In the genomic region with DNA sequence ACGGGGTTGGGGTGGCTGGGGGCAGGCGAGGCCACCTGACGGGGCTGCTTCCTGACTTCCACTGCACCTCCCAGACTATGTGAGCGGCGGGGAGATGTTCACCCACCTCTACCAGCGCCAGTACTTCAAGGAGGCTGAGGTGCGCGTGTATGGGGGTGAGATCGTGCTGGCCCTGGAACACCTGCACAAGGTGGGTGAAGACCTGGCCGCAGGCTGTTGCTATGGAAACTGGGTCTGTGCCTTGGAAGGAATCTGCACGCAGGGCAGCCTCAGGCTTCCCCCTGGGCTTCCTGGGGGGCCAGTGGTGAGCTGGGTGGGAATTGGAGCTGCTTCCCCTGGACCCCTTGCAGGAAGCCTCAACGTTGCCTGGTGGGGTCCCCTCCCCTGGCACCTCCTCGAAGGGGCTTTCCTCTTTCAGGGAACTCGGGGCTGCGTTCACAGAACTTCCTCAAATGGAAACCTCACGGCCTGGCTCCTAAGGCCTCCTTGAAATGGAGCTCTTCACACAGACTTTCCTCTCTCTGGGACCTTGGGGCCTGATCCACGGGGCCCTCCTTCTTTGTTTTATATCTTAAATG, we compare ENCODE assay signal across 10 cellular contexts. TPM values are rescaled to one million over a fixed set of nuclear protein-coding genes. Genes with fewer than 3 reads are reported as not detected.
DNase-seq lines count a peak whose midpoint lies in the region; TF ChIP-seq lines count a peak whose summit lies in the region.
"Had no signal": no experiment of that assay in that cellular context is flagged by ENCODE, and none has a peak within 500 bp of the region (broad histone marks: within the 10 kb centered on the region; RNA-seq: fewer than 3 reads in every experiment).

No MANE protein-coding gene starts in this region.

- H3K9me3 Mint-ChIP-seq in activated CD4-positive, alpha-beta T cell treated with anti-CD3 and anti-CD28 coated beads, Interleukin-2, amount 10 ng/mL, durations not matched to agents 7 days and 5 days, result no peaks in the 10 kb centered on the region
- H3K9me3 Mint-ChIP-seq in endothelial cell (ENCODE audit: unreplicated experiment), result no peaks in the 10 kb centered on the region

- no peak for TF ChIP-seq CTCF in RWPE1 (conservative IDR thresholded peaks at IDR 0.05; ENCODE audit: low read depth)
- no peak for TF ChIP-seq CTCF in endothelial cell (IDR thresholded peaks at IDR 0.05; ENCODE audit: unreplicated experiment)

- H3K27ac Mint-ChIP-seq in activated CD4-positive, alpha-beta T cell treated with anti-CD3 and anti-CD28 coated beads, Interleukin-2, amount 10 ng/mL, durations not matched to agents 7 days and 5 days, result no peak overlapping the region
- H3K27ac Mint-ChIP-seq in endothelial cell (ENCODE audit: unreplicated experiment), result peak overlapping the region; percentile 48

- peaks cover 37% of the 10 kb centered on the region for H3K36me3 Mint-ChIP-seq in activated CD4-positive, alpha-beta T cell treated with anti-CD3 and anti-CD28 coated beads, Interleukin-2, amount 10 ng/mL, durations not matched to agents 7 days and 5 days (ENCODE audit: low read depth)
- peaks cover 17% of the 10 kb centered on the region for H3K36me3 Mint-ChIP-seq in endothelial cell (ENCODE audit: low read depth, unreplicated experiment)

- CTCF ChIA-PET in activated CD4-positive, alpha-beta T cell treated with anti-CD3 and anti-CD28 coated beads, Interleukin-2, amount 10 ng/mL, durations not matched to agents 7 days and 5 days (lab: Charles Lee), result interaction anchor here (0.7 to 2.7 kb wide), 7 partner anchors 9 to 328 kb away, joined by 3 to 11 read pairs (median 5); no protein-coding TSS in a partner anchor
- CTCF ChIA-PET in RWPE1 (lab: Yijun Ruan, JAX), result interaction anchor here (0.6 kb wide), 1 partner anchor 1903 kb away, joined by 3 read pairs; no protein-coding TSS in a partner anchor

- H3K27me3 Mint-ChIP-seq in activated CD4-positive, alpha-beta T cell treated with anti-CD3 and anti-CD28 coated beads, Interleukin-2, amount 10 ng/mL, durations not matched to agents 7 days and 5 days, result no peaks in the 10 kb centered on the region
- H3K27me3 Mint-ChIP-seq in endothelial cell (ENCODE audit: unreplicated experiment), result peaks cover 10% of the 10 kb centered on the region

- POLR2A ChIA-PET in activated CD4-positive, alpha-beta T cell treated with anti-CD3 and anti-CD28 coated beads, Interleukin-2, amount 10 ng/mL, durations not matched to agents 7 days and 5 days (lab: Charles Lee), result interaction anchor here (0.5 to 0.6 kb wide), 3 partner anchors 16 to 679 kb away, joined by 4 to 6 read pairs (median 5); no protein-coding TSS in a partner anchor
- POLR2A ChIA-PET in RWPE1 (lab: Yijun Ruan, JAX; ENCODE audit: low non-redundant PET), result interaction anchor here (0.6 kb wide), 1 partner anchor 51 kb away, joined by 7 read pairs; no protein-coding TSS in a partner anchor

- peak overlapping the region; percentile 97 for H3K4me3 Mint-ChIP-seq in activated CD4-positive, alpha-beta T cell treated with anti-CD3 and anti-CD28 coated beads, Interleukin-2, amount 10 ng/mL, durations not matched to agents 7 days and 5 days
- peak overlapping the region; percentile 51 for H3K4me3 Mint-ChIP-seq in endothelial cell (ENCODE audit: unreplicated experiment)

- peak overlapping the region; percentile 98 for H3K27ac ChIP-seq in RWPE1
- H3K27ac ChIP-seq: pancreas had no signal

- no peak for DNase-seq in activated CD4-positive, alpha-beta T cell treated with anti-CD3 and anti-CD28 coated beads, Interleukin-2, amount 10 ng/mL, durations not matched to agents 7 days and 5 days
- no peak for DNase-seq in activated CD4-positive, alpha-beta T cell treated with anti-CD3 and anti-CD28 coated beads, Interleukin-2, amount 50 U/mL, for 4 hours
- DNase-seq in RWPE1 (ENCODE audit: low spot score) (no peak), endothelial cell (ENCODE audit: low spot score) (no peak), superior temporal gyrus (ENCODE audit: extremely low spot score) (peak; percentile 13), NCI-H774 (lab: John Stamatoyannopoulos, UW) (no peak), germinal center (ENCODE audit: low spot score) (no peak), NCI-H1436 (lab: John Stamatoyannopoulos, UW) (no peak)
- DNase-seq: activated CD4-positive, alpha-beta T cell treated with anti-CD3 and anti-CD28 coated beads for 1 hour had no signal

- peaks cover 45% of the 10 kb centered on the region for H3K4me1 Mint-ChIP-seq in activated CD4-positive, alpha-beta T cell treated with anti-CD3 and anti-CD28 coated beads, Interleukin-2, amount 10 ng/mL, durations not matched to agents 7 days and 5 days
- peaks cover 17% of the 10 kb centered on the region for H3K4me1 Mint-ChIP-seq in endothelial cell (ENCODE audit: unreplicated experiment)

RNA-seq across cellular contexts. Expression of a gene that starts 1.5 kb away (rescaled TPM):
- 10 to 100 TPM; 31.0 to 43.0 TPM for total RNA-seq in activated CD4-positive, alpha-beta T cell treated with anti-CD3 and anti-CD28 coated beads, Interleukin-2, amount 10 ng/mL, durations not matched to agents 7 days and 5 days
- total RNA-seq in endothelial cell (ENCODE audit: unreplicated experiment), result 37.5 TPM

RNA-seq across cellular contexts. Expression of a gene that starts 20.5 kb away (rescaled TPM):
- total RNA-seq in activated CD4-positive, alpha-beta T cell treated with anti-CD3 and anti-CD28 coated beads, Interleukin-2, amount 10 ng/mL, durations not matched to agents 7 days and 5 days, result 100 to 1,000 TPM; 103 to 127 TPM
- 8.3 TPM for total RNA-seq in endothelial cell (ENCODE audit: unreplicated experiment)

RNA-seq across cellular contexts. Expression of a gene that starts 42.6 kb away (rescaled TPM):
- total RNA-seq in activated CD4-positive, alpha-beta T cell treated with anti-CD3 and anti-CD28 coated beads, Interleukin-2, amount 10 ng/mL, durations not matched to agents 7 days and 5 days, result 100 to 1,000 TPM in 1 of 2 experiments, 10 to 100 TPM in 1; 97.4 to 106 TPM
- 264 TPM for total RNA-seq in endothelial cell (ENCODE audit: unreplicated experiment)

RNA-seq across cellular contexts. Expression of a gene that starts 43.1 kb away (rescaled TPM):
- total RNA-seq in activated CD4-positive, alpha-beta T cell treated with anti-CD3 and anti-CD28 coated beads, Interleukin-2, amount 10 ng/mL, durations not matched to agents 7 days and 5 days, result 100 to 1,000 TPM; 160 to 171 TPM
- total RNA-seq in endothelial cell (ENCODE audit: unreplicated experiment), result 138 TPM

RNA-seq across cellular contexts. Expression of a gene that starts 55.2 kb away (rescaled TPM):
- total RNA-seq in activated CD4-positive, alpha-beta T cell treated with anti-CD3 and anti-CD28 coated beads, Interleukin-2, amount 10 ng/mL, durations not matched to agents 7 days and 5 days, result 10 to 100 TPM; 24.8 to 32.0 TPM
- total RNA-seq in endothelial cell (ENCODE audit: unreplicated experiment), result 42.3 TPM

Comparison
In these comparisons a context has a peak if more than half of its experiments do, and no peak if none do; other contexts are left out.
1. RNA of a gene that starts 20.5 kb away (total RNA-seq): 103 to 127 TPM in activated CD4-positive, alpha-beta T cell treated with anti-CD3 and anti-CD28 coated beads, Interleukin-2, amount 10 ng/mL, durations not matched to agents 7 days and 5 days; 8.3 TPM in endothelial cell (single experiment); every median in the first group is over 10 times any median in the second.